ENCODE assay signal across 23 cellular contexts in genomic region chrX:121894756-121895155, GRCh38.
DNase-seq lines count a peak whose midpoint lies in the region; ATAC-seq, FAIRE-seq and TF ChIP-seq lines count a peak whose summit lies in the region.
"Had no signal": no experiment of that assay in that cellular context is flagged by ENCODE, and none has a peak within 500 bp of the region (broad histone marks: within the 10 kb centered on the region; RNA-seq: fewer than 3 reads in every experiment).

No MANE protein-coding gene starts in this region.

- H3K27ac ChIP-seq in A549: no peak overlapping the region
- no peak overlapping the region for H3K27ac ChIP-seq in IMR-90 (ENCODE audit: insufficient read depth, low read length)
- H3K27ac ChIP-seq: BLaER1 treated with 17β-estradiol and CSF1 and Interleukin-3, amounts not matched to agents 10 nM and 100 nM had no signal

- intact Hi-C loops in IMR-90 (cut with micrococcal nuclease): no loop called here

- no peak overlapping the region for H3K4me3 ChIP-seq in A549
- no peak overlapping the region for H3K4me3 ChIP-seq in IMR-90 (ENCODE audit: insufficient read depth, low read depth, low read length)
- H3K4me3 ChIP-seq: BLaER1 treated with 17β-estradiol and CSF1 and Interleukin-3, amounts not matched to agents 10 nM and 100 nM; GM12878 had no signal

- H2AK9ac ChIP-seq in IMR-90 (replicated peaks; ENCODE audit: low read depth, low read length, poor library complexity): no peak overlapping the region

- no peak overlapping the region for H3K4ac ChIP-seq in IMR-90 (ENCODE audit: low read depth, low read length)

- H4K20me1 ChIP-seq in IMR-90 (ENCODE audit: insufficient read depth, low read length): no peaks in the 10 kb centered on the region
- H4K20me1 ChIP-seq: BLaER1 treated with 17β-estradiol and CSF1 and Interleukin-3, amounts not matched to agents 10 nM and 100 nM had no signal

- no peak overlapping the region for H4K8ac ChIP-seq in IMR-90 (ENCODE audit: low read depth in 2 of 2, low read length in 2 of 2)

- TF ChIP-seq EP300 in A549 (IDR thresholded peaks at IDR 0.05): no peak

- no peak overlapping the region for H2BK15ac ChIP-seq in IMR-90 (ENCODE audit: low read depth, low read length)

- H2BK120ac ChIP-seq in IMR-90 (ENCODE audit: low read depth, low read length): no peak overlapping the region

- H3K79me1 ChIP-seq in IMR-90 (ENCODE audit: low read depth in 1 of 2, low read length in 2 of 2): no peaks in the 10 kb centered on the region

- H3K27me3 ChIP-seq in IMR-90 (ENCODE audit: control insufficient read depth, insufficient read depth, low read length): no peaks in the 10 kb centered on the region

- no peak overlapping the region for H4K91ac ChIP-seq in IMR-90 (ENCODE audit: insufficient read depth, low read depth, low read length)

- H3K36me3 ChIP-seq in IMR-90 (ENCODE audit: control insufficient read depth, insufficient read depth, low read length): no peaks in the 10 kb centered on the region
- H3K36me3 ChIP-seq: BLaER1 treated with 17β-estradiol and CSF1 and Interleukin-3, amounts not matched to agents 10 nM and 100 nM had no signal

- no peak for TF ChIP-seq CTCF in A549 (IDR thresholded peaks at IDR 0.05)
- TF ChIP-seq CTCF in IMR-90 (conservative IDR thresholded peaks at IDR 0.05; ENCODE audit: low read depth, low read length): no peak

- DNase-seq in A549 (ENCODE audit: low read depth in 1 of 2, low spot score in 1 of 2): no peak
- no peak for DNase-seq in IMR-90
- DNase-seq in C1 segment of cervical spinal cord (lab: John Stamatoyannopoulos, UW): no peak
- DNase-seq: 8988T; AML-193; CD4-positive, alpha-beta memory T cell; CD4-positive, CD25-positive, alpha-beta regulatory T cell; CD8-positive, alpha-beta memory T cell; COR-L47; DMS 273 treated with DMSO at 0.1 percent for 48 hours; DMS153; DMS53; DMS79; DND-41; EL; GDM1 had no signal

- H3K23ac ChIP-seq in IMR-90 (ENCODE audit: low read depth, low read length): no peak overlapping the region

- H2BK20ac ChIP-seq in IMR-90 (ENCODE audit: low read depth, low read length): no peak overlapping the region

- no peak overlapping the region for H2AFZ ChIP-seq in IMR-90 (replicated peaks; ENCODE audit: low read length, poor library complexity)

- no peak overlapping the region for H3K56ac ChIP-seq in IMR-90 (ENCODE audit: extremely low read depth, insufficient read depth, low read length)

- H3K9me3 ChIP-seq in A549: no peaks in the 10 kb centered on the region
- H3K9me3 ChIP-seq in IMR-90 (ENCODE audit: control insufficient read depth, insufficient read depth, low read length): 0 out of 2 replicates have a peak, but pooled peaks cover 2% of the 10 kb centered on the region

- no peak overlapping the region for H4K5ac ChIP-seq in IMR-90 (ENCODE audit: low read depth, low read length)

- H3K14ac ChIP-seq in IMR-90 (replicated peaks; ENCODE audit: low read depth, low read length): no peak overlapping the region

- H3K9ac ChIP-seq in IMR-90 (ENCODE audit: low read depth, low read length): no peak overlapping the region
- H3K9ac ChIP-seq: BLaER1 treated with 17β-estradiol and CSF1 and Interleukin-3, amounts not matched to agents 10 nM and 100 nM had no signal

- FAIRE-seq in A549 (lab: Jason Lieb, UNC) (no peak), islet of Langerhans (lab: Jason Lieb, UNC) (peak; percentile 55)
- FAIRE-seq: GM12878, GM12892, GM18507, GM19239 had no signal

- no peak overlapping the region for H2AK5ac ChIP-seq in IMR-90 (ENCODE audit: low read depth, low read length)

- POLR2A ChIA-PET in A549 (lab: Yijun Ruan, JAX) (no interaction called here), IMR-90 (lab: Charles Lee; ENCODE audit: unreplicated experiment) (no interaction called here)

- H3K9me1 ChIP-seq in IMR-90 (ENCODE audit: insufficient read depth, low read length): no peaks in the 10 kb centered on the region

- TF ChIP-seq RAD21 in A549 (conservative IDR thresholded peaks at IDR 0.05 in 1 of 2, IDR thresholded peaks at IDR 0.05 in 1 of 2) (no peak), IMR-90 (IDR thresholded peaks at IDR 0.05; ENCODE audit: low read length) (no peak)

- no peak overlapping the region for H3K4me2 ChIP-seq in A549
- no peak overlapping the region for H3K4me2 ChIP-seq in IMR-90 (ENCODE audit: low read depth, low read length)
- H3K4me2 ChIP-seq: BLaER1 treated with 17β-estradiol and CSF1 and Interleukin-3, amounts not matched to agents 10 nM and 100 nM had no signal

- CTCF ChIA-PET in A549 (lab: Yijun Ruan, JAX): no interaction called here
- CTCF ChIA-PET in IMR-90 (lab: Yijun Ruan, JAX): no interaction called here

- no peak overlapping the region for H2BK5ac ChIP-seq in IMR-90 (ENCODE audit: low read depth, low read length, poor library complexity, severe bottlenecking)

- ATAC-seq in A549 (no peak), IMR-90 (ENCODE audit: low read depth) (no peak), GM19035 (IDR thresholded peaks at IDR 0.05; ENCODE audit: unreplicated experiment) (no peak)
- ATAC-seq: GM12878 had no signal

- dilution Hi-C loops in IMR-90 (cut with HindIII; ENCODE audit: low sequenced_read_pairs, unreplicated experiment): no loop called here

- in situ Hi-C loops in IMR-90 (cut with MboI; ENCODE audit: low sequenced_read_pairs): no loop called here

- no TSS peak for BruUV-seq in IMR-90 (replicated peaks; lab: Mats Ljungman, UMichigan)

- H3K4me1 ChIP-seq in A549: no peaks in the 10 kb centered on the region
- H3K4me1 ChIP-seq in IMR-90 (ENCODE audit: control insufficient read depth, insufficient read depth, low read length): no peaks in the 10 kb centered on the region
- H3K4me1 ChIP-seq: BLaER1 treated with 17β-estradiol and CSF1 and Interleukin-3, amounts not matched to agents 10 nM and 100 nM had no signal

- no peak overlapping the region for H3K18ac ChIP-seq in IMR-90 (ENCODE audit: low read depth, low read length)

- 65% methylated on average over 3 of the region's 3 CpGs for WGBS in A549 (ENCODE audit: missing lambda C conversion rate)
- WGBS in IMR-90 (ENCODE audit: extremely low coverage in 2 of 2, insufficient read length in 1 of 2), 2 experiments: no CpG with 5 or more reads among the region's 3 CpGs

- no peak for TF ChIP-seq POLR2A in A549 (IDR thresholded peaks at IDR 0.05; ENCODE audit: low read length)
- TF ChIP-seq POLR2A in IMR-90 (IDR thresholded peaks at IDR 0.05; ENCODE audit: low read depth, low read length): no peak

TF ChIP-seq in A549, 52 proteins besides CTCF, POLR2A, EP300 and RAD21:
- TF ChIP-seq MAFK (IDR thresholded peaks at IDR 0.05; ENCODE audit: partially characterized antibody) (peak; percentile 50), HDAC2 (IDR thresholded peaks at IDR 0.05) (no peak), USF2 (IDR thresholded peaks at IDR 0.05) (no peak), RARB (CRISPR knock-in tag; IDR thresholded peaks at IDR 0.05) (no peak), CHD2 (IDR thresholded peaks at IDR 0.05; ENCODE audit: low read length, partially characterized antibody) (no peak), RNF2 (IDR thresholded peaks at IDR 0.05; ENCODE audit: borderline replicate concordance, low read depth) (no peak)

TF ChIP-seq in IMR-90, 13 proteins besides CTCF, POLR2A, EP300 and RAD21:
- TF ChIP-seq MAFK (IDR thresholded peaks at IDR 0.05; ENCODE audit: low read depth, low read length) (peak; percentile 55), SMC3 (IDR thresholded peaks at IDR 0.05; ENCODE audit: low read depth, low read length) (no peak)
